ENCODE assay signal across 21 cellular contexts in genomic region chr15:40684381-40684780, GRCh38.
"Had no signal": no experiment of that assay in that cellular context is flagged by ENCODE, and none has a peak within 500 bp of the region (broad histone marks: within the 10 kb centered on the region; RNA-seq: fewer than 3 reads in every experiment).

No MANE protein-coding gene starts in this region.

- H3K27me3 Mint-ChIP-seq: dendritic cell treated with granulocyte-macrophage colony-stimulating factor and Interleukin-4, amounts not matched to agents 40 ng/mL and 50 ng/mL, for 4 days; effector memory CD8-positive, alpha-beta T cell; naive thymus-derived CD8-positive, alpha-beta T cell; stimulated activated naive B cell treated with anti-CD40 and anti-IgM and Interleukin-4, amounts not matched to agents 10 μg/mL and 1 μg/mL and 100 μg/mL, for 72 hours; stimulated activated naive CD8-positive, alpha-beta T cell treated with anti-CD3 and anti-CD28 coated beads, Interleukin-15, amount 100 ng/mL, for 72 hours had no signal

- H3K36me3 Mint-ChIP-seq: naive thymus-derived CD8-positive, alpha-beta T cell; stimulated activated naive B cell treated with anti-CD40 and anti-IgM and Interleukin-4, amounts not matched to agents 10 μg/mL and 1 μg/mL and 100 μg/mL, for 72 hours had no signal

- H3K9me3 Mint-ChIP-seq: dendritic cell treated with granulocyte-macrophage colony-stimulating factor and Interleukin-4, amounts not matched to agents 40 ng/mL and 50 ng/mL, for 4 days; effector memory CD8-positive, alpha-beta T cell; naive thymus-derived CD8-positive, alpha-beta T cell; stimulated activated naive B cell treated with anti-CD40 and anti-IgM and Interleukin-4, amounts not matched to agents 10 μg/mL and 1 μg/mL and 100 μg/mL, for 72 hours; stimulated activated naive CD8-positive, alpha-beta T cell treated with anti-CD3 and anti-CD28 coated beads, Interleukin-15, amount 100 ng/mL, for 72 hours had no signal

- H3K4me3 Mint-ChIP-seq: dendritic cell treated with granulocyte-macrophage colony-stimulating factor and Interleukin-4, amounts not matched to agents 40 ng/mL and 50 ng/mL, for 4 days; effector memory CD8-positive, alpha-beta T cell; naive thymus-derived CD8-positive, alpha-beta T cell; stimulated activated naive B cell treated with anti-CD40 and anti-IgM and Interleukin-4, amounts not matched to agents 10 μg/mL and 1 μg/mL and 100 μg/mL, for 72 hours; stimulated activated naive CD8-positive, alpha-beta T cell treated with anti-CD3 and anti-CD28 coated beads, Interleukin-15, amount 100 ng/mL, for 72 hours had no signal

- H3K27ac Mint-ChIP-seq: dendritic cell treated with granulocyte-macrophage colony-stimulating factor and Interleukin-4, amounts not matched to agents 40 ng/mL and 50 ng/mL, for 4 days; stimulated activated naive B cell treated with anti-CD40 and anti-IgM and Interleukin-4, amounts not matched to agents 10 μg/mL and 1 μg/mL and 100 μg/mL, for 72 hours; stimulated activated naive CD8-positive, alpha-beta T cell treated with anti-CD3 and anti-CD28 coated beads, Interleukin-15, amount 100 ng/mL, for 72 hours had no signal

- H3K4me1 ChIP-seq: sigmoid colon, testis, tibial nerve, upper lobe of right lung, vagina had no signal

- H3K27ac ChIP-seq: heart right ventricle, neutrophil, sigmoid colon, skin epidermis, testis, tibial nerve, upper lobe of right lung, vagina had no signal

- H3K27me3 ChIP-seq: heart right ventricle, neutrophil, sigmoid colon, testis, tibial nerve, upper lobe of right lung, vagina had no signal

- ATAC-seq: effector memory CD8-positive, alpha-beta T cell; heart right ventricle; left lobe of liver; mucosa of descending colon; naive thymus-derived CD8-positive, alpha-beta T cell; stimulated activated naive B cell treated with anti-CD40 and anti-IgM and Interleukin-4, amounts not matched to agents 10 μg/mL and 1 μg/mL and 100 μg/mL, for 72 hours; stimulated activated naive CD8-positive, alpha-beta T cell treated with anti-CD3 and anti-CD28 coated beads, Interleukin-15, amount 100 ng/mL, for 72 hours; upper lobe of right lung had no signal

- H3K9me3 ChIP-seq: heart right ventricle, mucosa of descending colon, neutrophil, sigmoid colon, testis, tibial nerve, upper lobe of right lung, vagina had no signal

- H3K4me3 ChIP-seq: heart right ventricle, mucosa of descending colon, sigmoid colon, skin epidermis, testis, tibial nerve, upper lobe of right lung, vagina had no signal

- H3K36me3 ChIP-seq: neutrophil, sigmoid colon, tibial nerve, upper lobe of right lung, vagina had no signal

- DNase-seq: effector memory CD8-positive, alpha-beta T cell; heart right ventricle; hypothalamus; mucosa of descending colon; naive thymus-derived CD8-positive, alpha-beta T cell; posterior cingulate gyrus; sigmoid colon; stimulated activated CD4-positive, alpha-beta T cell treated with anti-CD3 and anti-CD28 coated beads, Interleukin-2, amount 100 ng/mL, for 24 hours; stimulated activated CD4-positive, alpha-beta T cell treated with anti-CD3 and anti-CD28 coated beads, Interleukin-4, amount 100 ng/mL, for 4 hours; stimulated activated naive B cell treated with anti-CD40 and anti-IgM and Interleukin-4, amounts not matched to agents 10 μg/mL and 1 μg/mL and 100 μg/mL, for 72 hours; stimulated activated naive CD8-positive, alpha-beta T cell treated with anti-CD3 and anti-CD28 coated beads, Interleukin-15, amount 100 ng/mL, for 72 hours; testis; upper lobe of right lung had no signal

- FAIRE-seq: frontal cortex, islet of Langerhans had no signal
